ENCODE assay signal across 1 cellular context in genomic region chr2:3536682-3537632, GRCh38.
TF ChIP-seq lines count a peak whose summit lies in the region.

No MANE protein-coding gene starts in this region.

TF ChIP-seq in HepG2, 621 proteins besides CTCF, POLR2A, EP300 and RAD21 (continued from another document and continues in another):
- TF ChIP-seq ZNF672 (CRISPR knock-in tag; IDR thresholded peaks at IDR 0.05) (no peak), ZNF260 (CRISPR knock-in tag; IDR thresholded peaks at IDR 0.05; ENCODE audit: borderline replicate concordance, low read depth) (no peak), ARNT (IDR thresholded peaks at IDR 0.05) (no peak), CERS6 (CRISPR knock-in tag; IDR thresholded peaks at IDR 0.05) (no peak), ZNF605 (CRISPR knock-in tag; IDR thresholded peaks at IDR 0.05) (no peak), GTF3A (CRISPR knock-in tag; conservative IDR thresholded peaks at IDR 0.05) (0 out of 2 replicates have a peak, but pooled peaks have one; percentile 65), ZNF652 (CRISPR knock-in tag; IDR thresholded peaks at IDR 0.05; ENCODE audit: borderline replicate concordance, low read depth) (0 out of 2 replicates have a peak, but pooled peaks have one; percentile 10), CBX5 (CRISPR knock-in tag; IDR thresholded peaks at IDR 0.05; ENCODE audit: borderline replicate concordance) (peak; percentile 35; the same call in 1 of the 2 replicates), SRF (IDR thresholded peaks at IDR 0.05; ENCODE audit: low read depth, low read length) (peak; percentile 53; the same call in 1 of the 2 replicates), NFE2L2 (IDR thresholded peaks at IDR 0.05; ENCODE audit: low read length) (no peak), ZNF878 (CRISPR knock-in tag; IDR thresholded peaks at IDR 0.05) (no peak), XRCC5 (optimal IDR thresholded peaks at IDR 0.05; ENCODE audit: low read length) (peak; percentile 89), ZNF12 (CRISPR knock-in tag; IDR thresholded peaks at IDR 0.05) (0 out of 2 replicates have a peak, but pooled peaks have one; percentile 38), PREB (CRISPR knock-in tag; IDR thresholded peaks at IDR 0.05) (no peak), NCOA5 (CRISPR knock-in tag; IDR thresholded peaks at IDR 0.05) (0 out of 2 replicates have a peak, but pooled peaks have one; percentile 28), CREB3 (CRISPR knock-in tag; IDR thresholded peaks at IDR 0.05) (0 out of 2 replicates have a peak, but pooled peaks have one; percentile 82), ZNF343 (CRISPR knock-in tag; IDR thresholded peaks at IDR 0.05) (no peak), ZBTB21 (CRISPR knock-in tag; IDR thresholded peaks at IDR 0.05) (no peak), IKZF1 (IDR thresholded peaks at IDR 0.05) (no peak), GLMP (CRISPR knock-in tag; IDR thresholded peaks at IDR 0.05; ENCODE audit: borderline replicate concordance) (no peak), KLF15 (CRISPR knock-in tag; IDR thresholded peaks at IDR 0.05; ENCODE audit: borderline replicate concordance) (no peak), FOSL1 (CRISPR knock-in tag; IDR thresholded peaks at IDR 0.05; ENCODE audit: borderline replicate concordance) (no peak), ZNF547 (CRISPR knock-in tag; IDR thresholded peaks at IDR 0.05) (0 out of 2 replicates have a peak, but pooled peaks have one; percentile 4), CENPT (CRISPR knock-in tag; IDR thresholded peaks at IDR 0.05; ENCODE audit: low read depth) (no peak), ZNF678 (CRISPR knock-in tag; IDR thresholded peaks at IDR 0.05) (0 out of 2 replicates have a peak, but pooled peaks have one; percentile 70), ZBTB4 (CRISPR knock-in tag; IDR thresholded peaks at IDR 0.05; ENCODE audit: borderline replicate concordance) (peak; percentile 66; the same call in 1 of the 2 replicates), NR2F1 (CRISPR knock-in tag; IDR thresholded peaks at IDR 0.05) (peak in 1 of 2 experiments; percentile 21; a peak in 1 of 4 replicates), SALL1 (CRISPR knock-in tag; IDR thresholded peaks at IDR 0.05) (0 out of 2 replicates have a peak, but pooled peaks have one; percentile 23), MAFG (CRISPR knock-in tag; IDR thresholded peaks at IDR 0.05) (no peak), ZNF232 (CRISPR knock-in tag; IDR thresholded peaks at IDR 0.05; ENCODE audit: borderline replicate concordance) (peak; percentile 38; the same call in 1 of the 2 replicates), ZNF639 (CRISPR knock-in tag; conservative IDR thresholded peaks at IDR 0.05) (no peak; the same call in 1 of the 2 replicates), DRAP1 (CRISPR knock-in tag; IDR thresholded peaks at IDR 0.05) (peak; percentile 40; the same call in 1 of the 2 replicates), ZBTB49 (CRISPR knock-in tag; IDR thresholded peaks at IDR 0.05; ENCODE audit: borderline replicate concordance) (peak; percentile 67; the same call in 1 of the 2 replicates), FOXO4 (CRISPR knock-in tag; conservative IDR thresholded peaks at IDR 0.05) (no peak), ZNF766 (CRISPR knock-in tag; IDR thresholded peaks at IDR 0.05; ENCODE audit: borderline replicate concordance) (peak; percentile 57), NPAS2 (CRISPR knock-in tag; IDR thresholded peaks at IDR 0.05; ENCODE audit: borderline replicate concordance) (no peak), BRD4 (CRISPR knock-in tag; IDR thresholded peaks at IDR 0.05) (0 out of 2 replicates have a peak, but pooled peaks have one; percentile 50), NR2F6 (IDR thresholded peaks at IDR 0.05) (peak; percentile 36; the same call in 1 of the 2 replicates), NR2F6 (CRISPR knock-in tag; IDR thresholded peaks at IDR 0.05) (peak; percentile 67; the same call in 1 of the 2 replicates), ARID2 (CRISPR knock-in tag; IDR thresholded peaks at IDR 0.05; ENCODE audit: borderline replicate concordance) (peak; percentile 28), ZMYM4 (CRISPR knock-in tag; IDR thresholded peaks at IDR 0.05) (peak; percentile 96), ZBTB43 (CRISPR knock-in tag; conservative IDR thresholded peaks at IDR 0.05) (peak; percentile 72; the same call in 1 of the 2 replicates)
- TF ChIP-seq, protein P1, sequence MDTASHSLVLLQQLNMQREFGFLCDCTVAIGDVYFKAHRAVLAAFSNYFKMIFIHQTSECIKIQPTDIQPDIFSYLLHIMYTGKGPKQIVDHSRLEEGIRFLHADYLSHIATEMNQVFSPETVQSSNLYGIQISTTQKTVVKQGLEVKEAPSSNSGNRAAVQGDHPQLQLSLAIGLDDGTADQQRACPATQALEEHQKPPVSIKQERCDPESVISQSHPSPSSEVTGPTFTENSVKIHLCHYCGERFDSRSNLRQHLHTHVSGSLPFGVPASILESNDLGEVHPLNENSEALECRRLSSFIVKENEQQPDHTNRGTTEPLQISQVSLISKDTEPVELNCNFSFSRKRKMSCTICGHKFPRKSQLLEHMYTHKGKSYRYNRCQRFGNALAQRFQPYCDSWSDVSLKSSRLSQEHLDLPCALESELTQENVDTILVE (CRISPR knock-in tag; IDR thresholded peaks at IDR 0.05), result no peak
- TF ChIP-seq, protein P2, sequence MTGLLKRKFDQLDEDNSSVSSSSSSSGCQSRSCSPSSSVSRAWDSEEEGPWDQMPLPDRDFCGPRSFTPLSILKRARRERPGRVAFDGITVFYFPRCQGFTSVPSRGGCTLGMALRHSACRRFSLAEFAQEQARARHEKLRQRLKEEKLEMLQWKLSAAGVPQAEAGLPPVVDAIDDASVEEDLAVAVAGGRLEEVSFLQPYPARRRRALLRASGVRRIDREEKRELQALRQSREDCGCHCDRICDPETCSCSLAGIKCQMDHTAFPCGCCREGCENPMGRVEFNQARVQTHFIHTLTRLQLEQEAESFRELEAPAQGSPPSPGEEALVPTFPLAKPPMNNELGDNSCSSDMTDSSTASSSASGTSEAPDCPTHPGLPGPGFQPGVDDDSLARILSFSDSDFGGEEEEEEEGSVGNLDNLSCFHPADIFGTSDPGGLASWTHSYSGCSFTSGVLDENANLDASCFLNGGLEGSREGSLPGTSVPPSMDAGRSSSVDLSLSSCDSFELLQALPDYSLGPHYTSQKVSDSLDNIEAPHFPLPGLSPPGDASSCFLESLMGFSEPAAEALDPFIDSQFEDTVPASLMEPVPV (CRISPR knock-in tag; IDR thresholded peaks at IDR 0.05), result no peak; the same call in 1 of the 2 replicates
